Comparison of ENCODE assay signal across 26 cellular contexts in genomic region chr19:12077375-12077774, GRCh38. TPM values are rescaled to one million over a fixed set of nuclear protein-coding genes. Genes with fewer than 3 reads are reported as not detected.
DNase-seq lines count a peak whose midpoint lies in the region; ATAC-seq and TF ChIP-seq lines count a peak whose summit lies in the region.
"Had no signal": no experiment of that assay in that cellular context is flagged by ENCODE, and none has a peak within 500 bp of the region (broad histone marks: within the 10 kb centered on the region; RNA-seq: fewer than 3 reads in every experiment).

No MANE protein-coding gene starts in this region.

- POLR2A ChIA-PET in activated CD8-positive, alpha-beta T cell treated with anti-CD3 and anti-CD28 coated beads, Interleukin-2, amount 10 ng/mL, durations not matched to agents 7 days and 5 days (lab: Charles Lee): no interaction called here

- peak overlapping the region; percentile 20; the same call in 1 of the 2 replicates for H3K4me3 ChIP-seq in HUES6 (ENCODE audit: low read depth, low read length)
- peak overlapping the region; percentile 74 for H3K4me3 ChIP-seq in endodermal cell (ENCODE audit: low read length)
- H3K4me3 ChIP-seq in smooth muscle cell: peak overlapping the region; percentile 27
- H3K4me3 ChIP-seq: right atrium auricular region, SJCRH30 had no signal

- H3K9ac ChIP-seq in HUES6 (ENCODE audit: low read length) (no peak overlapping the region), endodermal cell (ENCODE audit: extremely low read depth, low read length, poor library complexity, severe bottlenecking) (no peak overlapping the region), smooth muscle cell (ENCODE audit: low read depth) (no peak overlapping the region)
- H3K9ac ChIP-seq: parathyroid adenoma had no signal

- H3K36me3 Mint-ChIP-seq in endodermal cell (ENCODE audit: low read depth): peaks cover 81% of the 10 kb centered on the region
- peaks cover 35% of the 10 kb centered on the region for H3K36me3 Mint-ChIP-seq in activated CD8-positive, alpha-beta T cell treated with anti-CD3 and anti-CD28 coated beads, Interleukin-2, amount 10 ng/mL, durations not matched to agents 7 days and 5 days (ENCODE audit: low read depth)

- H3K4me1 ChIP-seq in HUES6 (ENCODE audit: control insufficient read depth, insufficient read depth, low read length) (no peaks in the 10 kb centered on the region), endodermal cell (ENCODE audit: control insufficient read depth, insufficient read depth, low read length) (no peaks in the 10 kb centered on the region), smooth muscle cell (ENCODE audit: low read depth) (no peaks in the 10 kb centered on the region)
- H3K4me1 ChIP-seq: BE2C, Caco-2, parathyroid adenoma, right atrium auricular region, SJCRH30, spleen had no signal

- TF ChIP-seq CTCF in endodermal cell (conservative IDR thresholded peaks at IDR 0.05) (no peak), smooth muscle cell (IDR thresholded peaks at IDR 0.05; ENCODE audit: borderline replicate concordance, insufficient read depth, poor library complexity, severe bottlenecking) (no peak)

- H3K27me3 ChIP-seq in HUES6 (ENCODE audit: control insufficient read depth, insufficient read depth, low read length) (no peaks in the 10 kb centered on the region), endodermal cell (ENCODE audit: control insufficient read depth, insufficient read depth, low read length, poor library complexity, severe bottlenecking) (no peaks in the 10 kb centered on the region), smooth muscle cell (ENCODE audit: low read depth) (no peaks in the 10 kb centered on the region)
- H3K27me3 ChIP-seq: BE2C, right atrium auricular region, SJCRH30, spleen had no signal

- no peaks in the 10 kb centered on the region for H4K20me1 ChIP-seq in smooth muscle cell (ENCODE audit: low read depth)

- H3K9me3 Mint-ChIP-seq in endodermal cell: peaks cover 91% of the 10 kb centered on the region
- H3K9me3 Mint-ChIP-seq in activated CD8-positive, alpha-beta T cell treated with anti-CD3 and anti-CD28 coated beads, Interleukin-2, amount 10 ng/mL, durations not matched to agents 7 days and 5 days (ENCODE audit: insufficient read depth): peaks cover 42% of the 10 kb centered on the region

- H3K27ac Mint-ChIP-seq in endodermal cell: no peak overlapping the region
- no peak overlapping the region for H3K27ac Mint-ChIP-seq in activated CD8-positive, alpha-beta T cell treated with anti-CD3 and anti-CD28 coated beads, Interleukin-2, amount 10 ng/mL, durations not matched to agents 7 days and 5 days
- H3K27ac Mint-ChIP-seq: activated CD4-positive, alpha-beta T cell treated with anti-CD3 and anti-CD28 coated beads, Interleukin-2, amount 10 ng/mL, durations not matched to agents 7 days and 5 days; activated naive CD4-positive, alpha-beta T cell treated with anti-CD3 and anti-CD28 coated beads for 36 hours; WTC11 had no signal

- 97 to 100% methylated on average over 2 to 3 of the region's 3 CpGs for WGBS in endodermal cell (ENCODE audit: insufficient coverage in 1 of 2, insufficient read length in 1 of 2), 2 experiments
- WGBS in smooth muscle cell (ENCODE audit: low lambda C conversion rate): 98% methylated on average over 3 of the region's 3 CpGs

- peaks cover 7% of the 10 kb centered on the region for H3F3A ChIP-seq in smooth muscle cell (ENCODE audit: low read depth)

- H3K4me2 ChIP-seq in smooth muscle cell: no peak overlapping the region

- no peaks in the 10 kb centered on the region for H3K79me2 ChIP-seq in smooth muscle cell (ENCODE audit: low read depth)
- H3K79me2 ChIP-seq: parathyroid adenoma had no signal

- H2AFZ ChIP-seq in smooth muscle cell (ENCODE audit: low read depth): no peak overlapping the region
- H2AFZ ChIP-seq: parathyroid adenoma had no signal

- H3K9me3 ChIP-seq in HUES6 (ENCODE audit: control insufficient read depth, insufficient read depth, low read depth, low read length): peaks cover 74% of the 10 kb centered on the region
- H3K9me3 ChIP-seq in endodermal cell (ENCODE audit: control insufficient read depth, low read length): peaks cover 94% of the 10 kb centered on the region
- H3K9me3 ChIP-seq in smooth muscle cell (replicated peaks; ENCODE audit: low read depth): peaks cover 88% of the 10 kb centered on the region

- H3K27ac ChIP-seq in HUES6 (ENCODE audit: low read depth, low read length): no peak overlapping the region
- no peak overlapping the region for H3K27ac ChIP-seq in endodermal cell (ENCODE audit: low read depth, low read length)
- H3K27ac ChIP-seq in smooth muscle cell (ENCODE audit: low read depth): no peak overlapping the region
- H3K27ac ChIP-seq: parathyroid adenoma, right atrium auricular region, SJCRH30, spleen had no signal

- no peak for ATAC-seq in HG02840 (IDR thresholded peaks at IDR 0.05; ENCODE audit: low FRiP score, unreplicated experiment)
- ATAC-seq in activated CD8-positive, alpha-beta T cell treated with anti-CD3 and anti-CD28 coated beads, Interleukin-2, amount 10 ng/mL, durations not matched to agents 7 days and 5 days: no peak
- no peak for ATAC-seq in HG03457 (IDR thresholded peaks at IDR 0.05; ENCODE audit: unreplicated experiment)
- ATAC-seq: WTC11 had no signal

- no peak overlapping the region for H3K4me3 Mint-ChIP-seq in endodermal cell
- no peak overlapping the region for H3K4me3 Mint-ChIP-seq in activated CD8-positive, alpha-beta T cell treated with anti-CD3 and anti-CD28 coated beads, Interleukin-2, amount 10 ng/mL, durations not matched to agents 7 days and 5 days
- H3K4me3 Mint-ChIP-seq: activated CD4-positive, alpha-beta T cell treated with anti-CD3 and anti-CD28 coated beads, Interleukin-2, amount 10 ng/mL, durations not matched to agents 7 days and 5 days; activated naive CD4-positive, alpha-beta T cell treated with anti-CD3 and anti-CD28 coated beads for 36 hours; WTC11 had no signal

- CTCF ChIA-PET in activated CD8-positive, alpha-beta T cell treated with anti-CD3 and anti-CD28 coated beads, Interleukin-2, amount 10 ng/mL, durations not matched to agents 7 days and 5 days (lab: Charles Lee): no interaction called here

- DNase-seq in endodermal cell: no peak
- no peak for DNase-seq in smooth muscle cell (lab: John Stamatoyannopoulos, UW; ENCODE audit: unreplicated experiment)
- DNase-seq in activated CD8-positive, alpha-beta T cell treated with anti-CD3 and anti-CD28 coated beads, Interleukin-2, amount 10 ng/mL, durations not matched to agents 7 days and 5 days: no peak
- DNase-seq: ACHN; activated CD4-positive, alpha-beta T cell treated with anti-CD3 and anti-CD28 coated beads, Interleukin-2, amount 10 ng/mL, durations not matched to agents 7 days and 5 days; activated naive CD4-positive, alpha-beta T cell treated with anti-CD3 and anti-CD28 coated beads for 36 hours; amygdala; BE2C; Caco-2; DMS79; effector memory CD4-positive, alpha-beta T cell; GDM1; NCI-H1417; NCI-H2081; NCI-H226; SJCRH30; spleen; trophoblast cell had no signal

- peaks cover 42% of the 10 kb centered on the region; the same call in 1 of the 2 replicates for H3K36me3 ChIP-seq in HUES6 (ENCODE audit: control insufficient read depth, insufficient read depth, low read length)
- H3K36me3 ChIP-seq in endodermal cell (ENCODE audit: control insufficient read depth, insufficient read depth, low read length): peaks cover 76% of the 10 kb centered on the region
- H3K36me3 ChIP-seq in smooth muscle cell (ENCODE audit: low read depth): peaks cover 65% of the 10 kb centered on the region

- H3K4me1 Mint-ChIP-seq in endodermal cell: no peaks in the 10 kb centered on the region
- H3K4me1 Mint-ChIP-seq in activated CD8-positive, alpha-beta T cell treated with anti-CD3 and anti-CD28 coated beads, Interleukin-2, amount 10 ng/mL, durations not matched to agents 7 days and 5 days (ENCODE audit: low read depth): no peaks in the 10 kb centered on the region
- H3K4me1 Mint-ChIP-seq: activated CD4-positive, alpha-beta T cell treated with anti-CD3 and anti-CD28 coated beads, Interleukin-2, amount 10 ng/mL, durations not matched to agents 7 days and 5 days; WTC11 had no signal

- H3K27me3 Mint-ChIP-seq in endodermal cell (ENCODE audit: insufficient read depth): no peaks in the 10 kb centered on the region
- no peaks in the 10 kb centered on the region for H3K27me3 Mint-ChIP-seq in activated CD8-positive, alpha-beta T cell treated with anti-CD3 and anti-CD28 coated beads, Interleukin-2, amount 10 ng/mL, durations not matched to agents 7 days and 5 days (ENCODE audit: low read depth)
- H3K27me3 Mint-ChIP-seq: activated CD4-positive, alpha-beta T cell treated with anti-CD3 and anti-CD28 coated beads, Interleukin-2, amount 10 ng/mL, durations not matched to agents 7 days and 5 days had no signal

RNA-seq across cellular contexts. Expression of gene ZNF844, which starts 12.8 kb away (rescaled TPM):
- total RNA-seq in endodermal cell (10 to 100 TPM; 10.3 to 17.9 TPM), smooth muscle cell (4.4 and 10.4 TPM in 2 replicates)
- 8.7 TPM for polyA plus RNA-seq in endodermal cell (2013, experiment 1 of 2)
- polyA plus RNA-seq in endodermal cell (2013, experiment 2 of 2): 6.2 TPM
- polyA plus RNA-seq in smooth muscle cell: 0.80 and 1.9 TPM in 2 replicates
- total RNA-seq in activated CD8-positive, alpha-beta T cell treated with anti-CD3 and anti-CD28 coated beads, Interleukin-2, amount 10 ng/mL, durations not matched to agents 7 days and 5 days: 1 to 10 TPM; 1.7 to 2.4 TPM
- total RNA-seq: H4 had no signal

RNA-seq across cellular contexts. Expression of gene ZNF878, which starts 24.6 kb away (rescaled TPM):
- total RNA-seq in endodermal cell (1 to 10 TPM; 1.6 to 3.7 TPM), smooth muscle cell (0.36 and 2.5 TPM in 2 replicates)
- 1.4 TPM for polyA plus RNA-seq in endodermal cell (2013, experiment 1 of 2)
- polyA plus RNA-seq in endodermal cell (2013, experiment 2 of 2): 1.1 TPM
- polyA plus RNA-seq in smooth muscle cell: 1.5 TPM in 1 of 2 replicates, not detected in the other
- total RNA-seq in activated CD8-positive, alpha-beta T cell treated with anti-CD3 and anti-CD28 coated beads, Interleukin-2, amount 10 ng/mL, durations not matched to agents 7 days and 5 days: 1 to 10 TPM; 1.1 to 1.7 TPM
- total RNA-seq: mononuclear cell had no signal

RNA-seq across cellular contexts. Expression of gene ZNF433, which starts 41.9 kb away (rescaled TPM):
- 1 to 10 TPM; 3.9 to 7.9 TPM for total RNA-seq in endodermal cell
- 3.6 TPM for polyA plus RNA-seq in endodermal cell (2013, experiment 1 of 2)
- polyA plus RNA-seq in endodermal cell (2013, experiment 2 of 2): 4.1 TPM
- 6.9 and 10.2 TPM in 2 replicates for total RNA-seq in smooth muscle cell
- polyA plus RNA-seq in smooth muscle cell: 2.6 and 3.0 TPM in 2 replicates
- under 1 TPM; 0.60 to 0.95 TPM for total RNA-seq in activated CD8-positive, alpha-beta T cell treated with anti-CD3 and anti-CD28 coated beads, Interleukin-2, amount 10 ng/mL, durations not matched to agents 7 days and 5 days

Comparison
In these comparisons a context has a peak if more than half of its experiments do, and no peak if none do; other contexts are left out.
1. H3K4me3 ChIP-seq: peak in every context shown above with its lines; median percentile 74 in endodermal cell; 27 in smooth muscle cell; 20 in HUES6.